Comparison of ENCODE assay signal across 23 cellular contexts in genomic region chr6:166364480-166364879, GRCh38. TPM values are rescaled to one million over a fixed set of nuclear protein-coding genes. Genes with fewer than 3 reads are reported as not detected.
A peak's percentile ranks its signal among the peaks of the same experiment; 100 is the strongest.
DNase-seq lines count a peak whose midpoint lies in the region; ATAC-seq, FAIRE-seq and TF ChIP-seq lines count a peak whose summit lies in the region.
"Had no signal": no experiment of that assay in that cellular context is flagged by ENCODE, and none has a peak within 500 bp of the region (broad histone marks: within the 10 kb centered on the region; RNA-seq: fewer than 3 reads in every experiment).

No MANE protein-coding gene starts in this region.

- H3K4me1 Mint-ChIP-seq in endodermal cell: peaks cover 7% of the 10 kb centered on the region
- no peaks in the 10 kb centered on the region for H3K4me1 Mint-ChIP-seq in activated CD4-positive, alpha-beta T cell treated with anti-CD3 and anti-CD28 coated beads, Interleukin-2, amount 10 ng/mL, durations not matched to agents 24 days and 14 days
- no peaks in the 10 kb centered on the region for H3K4me1 Mint-ChIP-seq in stimulated activated effector memory CD8-positive, alpha-beta T cell treated with anti-CD3 and anti-CD28 coated beads, Interleukin-12 subunit alpha, Interleukin-12 subunit beta, amount 100 ng/mL, for 72 hours
- H3K4me1 Mint-ChIP-seq: CD8-positive, alpha-beta memory T cell; naive thymus-derived CD4-positive, alpha-beta T cell; T-cell had no signal

- no peaks in the 10 kb centered on the region for H3K27me3 ChIP-seq in HUES48 (ENCODE audit: control insufficient read depth, insufficient read depth, low read length)
- H3K27me3 ChIP-seq in endodermal cell (ENCODE audit: control insufficient read depth, insufficient read depth, low read length, poor library complexity, severe bottlenecking): no peaks in the 10 kb centered on the region
- H3K27me3 ChIP-seq in right atrium auricular region: no peaks in the 10 kb centered on the region
- H3K27me3 ChIP-seq in psoas muscle (ENCODE audit: insufficient read depth in 3 of 3, low read length in 2 of 3): no peaks in the 10 kb centered on the region
- H3K27me3 ChIP-seq: adrenal gland, left lung, stomach had no signal

- TF ChIP-seq CTCF in endodermal cell (conservative IDR thresholded peaks at IDR 0.05) (no peak), right atrium auricular region (IDR thresholded peaks at IDR 0.05) (no peak), psoas muscle (IDR thresholded peaks at IDR 0.05) (no peak)

- H3K27me3 Mint-ChIP-seq in endodermal cell (ENCODE audit: insufficient read depth): no peaks in the 10 kb centered on the region
- H3K27me3 Mint-ChIP-seq in activated CD4-positive, alpha-beta T cell treated with anti-CD3 and anti-CD28 coated beads, Interleukin-2, amount 10 ng/mL, durations not matched to agents 24 days and 14 days: peaks cover 8% of the 10 kb centered on the region

- no peak for FAIRE-seq in RCC 7860 (lab: Jason Lieb, UNC)
- FAIRE-seq: GM19239, K562 had no signal

- ATAC-seq in psoas muscle: peak; percentile 41 to 86 (median 74)
- no peak for ATAC-seq in stimulated activated effector memory CD8-positive, alpha-beta T cell treated with anti-CD3 and anti-CD28 coated beads, Interleukin-12 subunit alpha, Interleukin-12 subunit beta, amount 100 ng/mL, for 72 hours
- ATAC-seq: K562; left lung; naive thymus-derived CD4-positive, alpha-beta T cell; T-cell had no signal

- H3K9me3 Mint-ChIP-seq in endodermal cell: no peaks in the 10 kb centered on the region
- H3K9me3 Mint-ChIP-seq in activated CD4-positive, alpha-beta T cell treated with anti-CD3 and anti-CD28 coated beads, Interleukin-2, amount 10 ng/mL, durations not matched to agents 24 days and 14 days: peaks cover 2% of the 10 kb centered on the region
- H3K9me3 Mint-ChIP-seq in stimulated activated effector memory CD8-positive, alpha-beta T cell treated with anti-CD3 and anti-CD28 coated beads, Interleukin-12 subunit alpha, Interleukin-12 subunit beta, amount 100 ng/mL, for 72 hours: no peaks in the 10 kb centered on the region
- H3K9me3 Mint-ChIP-seq: CD8-positive, alpha-beta memory T cell; T-cell had no signal

- DNase-seq in endodermal cell (no peak), right atrium auricular region (ENCODE audit: low spot score) (no peak), psoas muscle (no peak), NCI-H226 (no peak), RCC 7860 (ENCODE audit: low spot score) (no peak)
- no peak for DNase-seq in activated CD4-positive, alpha-beta T cell treated with anti-CD3 and anti-CD28 coated beads, Interleukin-2, amount 10 ng/mL, durations not matched to agents 24 days and 14 days
- DNase-seq in stimulated activated effector memory CD8-positive, alpha-beta T cell treated with anti-CD3 and anti-CD28 coated beads, Interleukin-12 subunit alpha, Interleukin-12 subunit beta, amount 100 ng/mL, for 72 hours (ENCODE audit: low spot score in 2 of 2): no peak
- DNase-seq: CD8-positive, alpha-beta memory T cell; DND-41; left lung; naive thymus-derived CD4-positive, alpha-beta T cell; NCI-H1092; NCI-H2107; NCI-H774; stomach; T-cell had no signal

- peak overlapping the region; percentile 28 for H3K27ac Mint-ChIP-seq in endodermal cell
- no peak overlapping the region for H3K27ac Mint-ChIP-seq in activated CD4-positive, alpha-beta T cell treated with anti-CD3 and anti-CD28 coated beads, Interleukin-2, amount 10 ng/mL, durations not matched to agents 24 days and 14 days
- H3K27ac Mint-ChIP-seq in stimulated activated effector memory CD8-positive, alpha-beta T cell treated with anti-CD3 and anti-CD28 coated beads, Interleukin-12 subunit alpha, Interleukin-12 subunit beta, amount 100 ng/mL, for 72 hours: no peak overlapping the region
- H3K27ac Mint-ChIP-seq: CD8-positive, alpha-beta memory T cell; T-cell had no signal

- peak overlapping the region; percentile 95 for H3K27ac ChIP-seq in HUES48 (ENCODE audit: low read depth, low read length)
- H3K27ac ChIP-seq in endodermal cell (ENCODE audit: low read depth, low read length): no peak overlapping the region
- H3K27ac ChIP-seq in right atrium auricular region: peak overlapping the region; percentile 67 to 78
- peak overlapping the region; percentile 79 for H3K27ac ChIP-seq in psoas muscle
- H3K27ac ChIP-seq: left lung, prostate gland, VCaP had no signal

- peak overlapping the region; percentile 33; the same call in 1 of the 2 replicates for H3K9ac ChIP-seq in HUES48 (ENCODE audit: low read depth, low read length)
- H3K9ac ChIP-seq in endodermal cell (ENCODE audit: extremely low read depth, low read length, poor library complexity, severe bottlenecking): no peak overlapping the region

- intact Hi-C loops in psoas muscle (cut with DNase I): no loop called here
- intact Hi-C loops in activated CD4-positive, alpha-beta T cell treated with anti-CD3 and anti-CD28 coated beads, Interleukin-2, amount 10 ng/mL, durations not matched to agents 24 days and 14 days (cut with micrococcal nuclease): no loop called here

- no peaks in the 10 kb centered on the region for H3K9me3 ChIP-seq in HUES48 (ENCODE audit: control insufficient read depth, insufficient read depth, low read length)
- no peaks in the 10 kb centered on the region for H3K9me3 ChIP-seq in endodermal cell (ENCODE audit: control insufficient read depth, low read length)
- H3K9me3 ChIP-seq in right atrium auricular region: no peaks in the 10 kb centered on the region
- no peaks in the 10 kb centered on the region for H3K9me3 ChIP-seq in psoas muscle
- H3K9me3 ChIP-seq: adrenal gland, left lung, prostate gland, stomach had no signal

- H3K4me1 ChIP-seq in HUES48 (ENCODE audit: control insufficient read depth, insufficient read depth, low read length) (peaks cover 44% of the 10 kb centered on the region), endodermal cell (ENCODE audit: control insufficient read depth, insufficient read depth, low read length) (no peaks in the 10 kb centered on the region), right atrium auricular region (peaks cover 0 to 39% of the 10 kb centered on the region in 2 donors), psoas muscle (peaks cover 52% of the 10 kb centered on the region)
- H3K4me1 ChIP-seq: prostate gland had no signal

- H3K36me3 ChIP-seq in HUES48 (ENCODE audit: control insufficient read depth, insufficient read depth, low read length): 0 out of 2 replicates have a peak, but pooled peaks cover 5% of the 10 kb centered on the region
- H3K36me3 ChIP-seq in endodermal cell (ENCODE audit: control insufficient read depth, insufficient read depth, low read length): peaks cover 4% of the 10 kb centered on the region
- peaks cover 36% of the 10 kb centered on the region for H3K36me3 ChIP-seq in right atrium auricular region
- H3K36me3 ChIP-seq in psoas muscle (ENCODE audit: insufficient read depth in 1 of 2, low read depth in 1 of 2): peaks cover 0 to 37% of the 10 kb centered on the region in 2 donors
- H3K36me3 ChIP-seq: prostate gland had no signal

- H3K4me3 ChIP-seq in HUES48 (ENCODE audit: low read depth, low read length) (0 out of 2 replicates have a peak overlapping the region, but pooled peaks have one; percentile 43), endodermal cell (ENCODE audit: low read length) (no peak overlapping the region), right atrium auricular region (no peak overlapping the region), psoas muscle (no peak overlapping the region)
- H3K4me3 ChIP-seq: adrenal gland, K562, left lung, prostate gland, stomach had no signal

- H3K4me3 Mint-ChIP-seq in endodermal cell: no peak overlapping the region
- H3K4me3 Mint-ChIP-seq in activated CD4-positive, alpha-beta T cell treated with anti-CD3 and anti-CD28 coated beads, Interleukin-2, amount 10 ng/mL, durations not matched to agents 24 days and 14 days: no peak overlapping the region
- H3K4me3 Mint-ChIP-seq in stimulated activated effector memory CD8-positive, alpha-beta T cell treated with anti-CD3 and anti-CD28 coated beads, Interleukin-12 subunit alpha, Interleukin-12 subunit beta, amount 100 ng/mL, for 72 hours: no peak overlapping the region
- H3K4me3 Mint-ChIP-seq: CD8-positive, alpha-beta memory T cell; naive thymus-derived CD4-positive, alpha-beta T cell; T-cell had no signal

- 84 to 88% methylated on average over 7 of the region's 7 CpGs for WGBS in endodermal cell (ENCODE audit: insufficient coverage in 1 of 2, insufficient read length in 1 of 2), 2 experiments
- 21 to 28% (median 26%) methylated on average over 7 of the region's 7 CpGs for WGBS in psoas muscle, 3 donors

- no peaks in the 10 kb centered on the region for H3K36me3 Mint-ChIP-seq in endodermal cell (ENCODE audit: low read depth)
- H3K36me3 Mint-ChIP-seq in activated CD4-positive, alpha-beta T cell treated with anti-CD3 and anti-CD28 coated beads, Interleukin-2, amount 10 ng/mL, durations not matched to agents 24 days and 14 days (ENCODE audit: low read depth): peaks cover 5% of the 10 kb centered on the region
- H3K36me3 Mint-ChIP-seq in stimulated activated effector memory CD8-positive, alpha-beta T cell treated with anti-CD3 and anti-CD28 coated beads, Interleukin-12 subunit alpha, Interleukin-12 subunit beta, amount 100 ng/mL, for 72 hours: peaks cover 18% of the 10 kb centered on the region

RNA-seq across cellular contexts. Expression of gene MPC1, which starts 18.3 kb away (rescaled TPM):
- 1 to 10 TPM; 8.2 to 8.7 TPM for total RNA-seq in endodermal cell
- polyA plus RNA-seq in endodermal cell (2013, experiment 1 of 2): 26.6 TPM
- polyA plus RNA-seq in endodermal cell (2013, experiment 2 of 2): 30.0 TPM
- 100 to 1,000 TPM; 250 to 616 TPM for total RNA-seq in right atrium auricular region
- 100 to 1,000 TPM in 2 of 4 donors, 10 to 100 TPM in 2; 76.2 to 153 (median 108) TPM for total RNA-seq in psoas muscle
- polyA plus RNA-seq in psoas muscle: 100 to 1,000 TPM; 128 to 193 (median 172) TPM
- 17.1 and 18.1 TPM in 2 replicates for total RNA-seq in activated CD4-positive, alpha-beta T cell treated with anti-CD3 and anti-CD28 coated beads, Interleukin-2, amount 10 ng/mL, durations not matched to agents 24 days and 14 days

RNA-seq across cellular contexts. Expression of gene SFT2D1, which starts 22.1 kb away (rescaled TPM):
- total RNA-seq in endodermal cell: 10 to 100 TPM; 42.4 to 53.9 TPM
- polyA plus RNA-seq in endodermal cell (2013, experiment 1 of 2): 52.4 TPM
- 51.3 TPM for polyA plus RNA-seq in endodermal cell (2013, experiment 2 of 2)
- 10 to 100 TPM; 29.4 TPM for total RNA-seq in right atrium auricular region
- 10 to 100 TPM; 11.6 to 16.4 (median 14.2) TPM for total RNA-seq in psoas muscle
- 10 to 100 TPM; 17.6 to 54.9 (median 30.4) TPM for polyA plus RNA-seq in psoas muscle
- 56.9 and 61.2 TPM in 2 replicates for total RNA-seq in activated CD4-positive, alpha-beta T cell treated with anti-CD3 and anti-CD28 coated beads, Interleukin-2, amount 10 ng/mL, durations not matched to agents 24 days and 14 days

RNA-seq across cellular contexts. Expression of gene PRR18, which starts 56.3 kb away (rescaled TPM):
- total RNA-seq in endodermal cell: under 1 TPM; 0.09 to 0.42 TPM
- not detected for polyA plus RNA-seq in endodermal cell (2013, experiment 1 of 2)
- polyA plus RNA-seq in endodermal cell (2013, experiment 2 of 2): not detected
- total RNA-seq in right atrium auricular region: not detected
- total RNA-seq in psoas muscle: not detected
- under 1 TPM in 2 of 3 donors, not detected in 1; 0.03 to 0.08 TPM for polyA plus RNA-seq in psoas muscle
- not detected in 2 replicates for total RNA-seq in activated CD4-positive, alpha-beta T cell treated with anti-CD3 and anti-CD28 coated beads, Interleukin-2, amount 10 ng/mL, durations not matched to agents 24 days and 14 days
- total RNA-seq: K562; naive thymus-derived CD4-positive, alpha-beta T cell; RPMI7951; T-cell had no signal
- polyA plus RNA-seq: CD8-positive, alpha-beta memory T cell; K562; naive thymus-derived CD4-positive, alpha-beta T cell; stomach had no signal
